Comparison of ENCODE assay signal across 14 cellular contexts in genomic region chr1:51541313-51542050, GRCh38. TPM values are rescaled to one million over a fixed set of nuclear protein-coding genes. Genes with fewer than 3 reads are reported as not detected.
DNase-seq lines count a peak whose midpoint lies in the region; ATAC-seq, FAIRE-seq and TF ChIP-seq lines count a peak whose summit lies in the region.
"Had no signal": no experiment of that assay in that cellular context is flagged by ENCODE, and none has a peak within 500 bp of the region (broad histone marks: within the 10 kb centered on the region; RNA-seq: fewer than 3 reads in every experiment).

No MANE protein-coding gene starts in this region.

- H3K27me3 ChIP-seq in Loucy (ENCODE audit: insufficient read depth, low read length, poor library complexity, severe bottlenecking) (no peaks in the 10 kb centered on the region), HepG2 (ENCODE audit: control insufficient read depth in 1 of 2, insufficient read depth in 2 of 2, low read length in 2 of 2) (no peaks in the 10 kb centered on the region)
- H3K27me3 ChIP-seq: suprapubic skin had no signal

- no peaks in the 10 kb centered on the region for H3F3A ChIP-seq in Loucy (ENCODE audit: low read depth)

- DNase-seq in GM12891 (ENCODE audit: insufficient read length, low spot score) (no peak), HepG2 (ENCODE audit: low spot score) (no peak), H54 (ENCODE audit: insufficient read length, low spot score) (no peak), Kasumi-1 (lab: John Stamatoyannopoulos, UW) (no peak)
- DNase-seq in activated T-helper 2 cell treated with anti-CD3 and anti-CD28 coated beads, Interferon-gamma antibody, Interleukin-2, Interleukin-4, amounts not matched to agents 10 μg/mL and 5 μg/mL and 100 μg/mL, durations not matched to agents 14 hours and 24 hours and 36 hours (ENCODE audit: low spot score) = no peak
- DNase-seq: activated CD8-positive, alpha-beta memory T cell treated with anti-CD3 and anti-CD28 coated beads for 24 hours; CD4-positive, alpha-beta T cell; NCI-H1417; NCI-H345 had no signal

- no peak overlapping the region for H3K9ac ChIP-seq in Loucy (ENCODE audit: low read depth, low read length, poor library complexity, severe bottlenecking)
- no peak overlapping the region for H3K9ac ChIP-seq in HepG2 (ENCODE audit: insufficient read depth, low read depth, low read length)

- H2AFZ ChIP-seq in Loucy (ENCODE audit: low read length) (peak overlapping the region; percentile 5; the same call in 1 of the 2 replicates), HepG2 (ENCODE audit: low read length) (no peak overlapping the region)

- H3K4me1 ChIP-seq in Loucy (ENCODE audit: insufficient read depth, low read length, poor library complexity, severe bottlenecking) (peaks cover 8% of the 10 kb centered on the region), HepG2 (ENCODE audit: insufficient read depth, low read length) (peaks cover 32% of the 10 kb centered on the region)
- H3K4me1 ChIP-seq: suprapubic skin had no signal

- H3K27ac ChIP-seq in HepG2 (ENCODE audit: extremely low read length, insufficient read depth, low read length) = no peak overlapping the region
- H3K27ac ChIP-seq: suprapubic skin had no signal

- intact Hi-C loops in activated T-helper 2 cell treated with anti-CD3 and anti-CD28 coated beads, Interferon-gamma antibody, Interleukin-2, Interleukin-4, amounts not matched to agents 10 μg/mL and 5 μg/mL and 100 μg/mL, durations not matched to agents 14 hours and 24 hours and 36 hours (cut with micrococcal nuclease) = loop anchor here (1.0 to 10.0 kb wide), 4 partner anchors 17 to 567 kb away; partner anchors contain the start of genes CDKN2C and NRDC
- intact Hi-C loops in HepG2 (cut with micrococcal nuclease; ENCODE audit: unreplicated experiment) = no loop called here

- H3K79me2 ChIP-seq in Loucy (ENCODE audit: insufficient read depth, low read length) = no peaks in the 10 kb centered on the region
- H3K79me2 ChIP-seq in HepG2 (ENCODE audit: insufficient read depth, low read length) = no peaks in the 10 kb centered on the region

- no peaks in the 10 kb centered on the region for H3K9me3 Mint-ChIP-seq in activated T-helper 2 cell treated with anti-CD3 and anti-CD28 coated beads, Interferon-gamma antibody, Interleukin-2, Interleukin-4, amounts not matched to agents 10 μg/mL and 5 μg/mL and 100 μg/mL, durations not matched to agents 14 hours and 24 hours and 36 hours
- H3K9me3 Mint-ChIP-seq: CD4-positive, alpha-beta T cell had no signal

- H3K9me2 ChIP-seq in Loucy (replicated peaks; ENCODE audit: low read depth, low read length) = no peaks in the 10 kb centered on the region

- no peak for TF ChIP-seq CTCF in Loucy (conservative IDR thresholded peaks at IDR 0.05; ENCODE audit: low read length)
- TF ChIP-seq CTCF in HepG2 (CRISPR knock-in tag; IDR thresholded peaks at IDR 0.05) = no peak

- no peaks in the 10 kb centered on the region for H3K36me3 ChIP-seq in Loucy (ENCODE audit: insufficient read depth, low read length)
- no peaks in the 10 kb centered on the region for H3K36me3 ChIP-seq in HepG2 (replicated peaks in 1 of 2; ENCODE audit: control insufficient read depth in 1 of 2, insufficient read depth in 2 of 2, low read length in 2 of 2)
- H3K36me3 ChIP-seq: suprapubic skin had no signal

- no peaks in the 10 kb centered on the region for H3K36me3 Mint-ChIP-seq in activated T-helper 2 cell treated with anti-CD3 and anti-CD28 coated beads, Interferon-gamma antibody, Interleukin-2, Interleukin-4, amounts not matched to agents 10 μg/mL and 5 μg/mL and 100 μg/mL, durations not matched to agents 14 hours and 24 hours and 36 hours (ENCODE audit: low read depth)

- TF ChIP-seq EP300 in HepG2 (IDR thresholded peaks at IDR 0.05; ENCODE audit: low read depth in 2 of 2, low read length in 2 of 2) = no peak
- TF ChIP-seq EP300 in HepG2 (CRISPR knock-in tag; IDR thresholded peaks at IDR 0.05; ENCODE audit: borderline replicate concordance) = no peak

- H3K9me3 ChIP-seq in Loucy (ENCODE audit: insufficient read depth, low read depth, low read length) (no peaks in the 10 kb centered on the region), HepG2 (ENCODE audit: low read length) (no peaks in the 10 kb centered on the region)
- H3K9me3 ChIP-seq: suprapubic skin had no signal

- CTCF ChIA-PET in HepG2 (lab: Yijun Ruan, JAX; ENCODE audit: low intra/inter-chr PET ratio, low total read pairs) = no interaction called here

- H3K4me3 Mint-ChIP-seq in activated T-helper 2 cell treated with anti-CD3 and anti-CD28 coated beads, Interferon-gamma antibody, Interleukin-2, Interleukin-4, amounts not matched to agents 10 μg/mL and 5 μg/mL and 100 μg/mL, durations not matched to agents 14 hours and 24 hours and 36 hours (ENCODE audit: low read depth) = no peak overlapping the region
- H3K4me3 Mint-ChIP-seq: CD4-positive, alpha-beta T cell had no signal

- H4K20me1 ChIP-seq in Loucy (ENCODE audit: insufficient read depth, low read length, poor library complexity, severe bottlenecking) (no peaks in the 10 kb centered on the region), HepG2 (ENCODE audit: insufficient read depth, low read length) (no peaks in the 10 kb centered on the region)

- H3K27me3 Mint-ChIP-seq in activated T-helper 2 cell treated with anti-CD3 and anti-CD28 coated beads, Interferon-gamma antibody, Interleukin-2, Interleukin-4, amounts not matched to agents 10 μg/mL and 5 μg/mL and 100 μg/mL, durations not matched to agents 14 hours and 24 hours and 36 hours (ENCODE audit: low read depth) = no peaks in the 10 kb centered on the region
- H3K27me3 Mint-ChIP-seq: CD4-positive, alpha-beta T cell had no signal

- H3K4me3 ChIP-seq in Loucy (ENCODE audit: low read length, poor library complexity, severe bottlenecking) (no peak overlapping the region), HepG2 (replicated peaks in 1 of 3; ENCODE audit: insufficient read depth in 1 of 3, low read depth in 2 of 3, low read length in 3 of 3) (no peak overlapping the region)
- H3K4me3 ChIP-seq: smooth muscle cell, suprapubic skin had no signal

- FAIRE-seq in GM12891 (lab: Jason Lieb, UNC) (peak; percentile 26), HepG2 (lab: Jason Lieb, UNC) (no peak), H54 (lab: Jason Lieb, UNC) (no peak)

- no peak for TF ChIP-seq RAD21 in HepG2 (CRISPR knock-in tag; IDR thresholded peaks at IDR 0.05)

- peak overlapping the region; percentile 67 for H3K27ac Mint-ChIP-seq in activated T-helper 2 cell treated with anti-CD3 and anti-CD28 coated beads, Interferon-gamma antibody, Interleukin-2, Interleukin-4, amounts not matched to agents 10 μg/mL and 5 μg/mL and 100 μg/mL, durations not matched to agents 14 hours and 24 hours and 36 hours
- H3K27ac Mint-ChIP-seq: CD4-positive, alpha-beta T cell had no signal

- TF ChIP-seq POLR2A in GM12891 (IDR thresholded peaks at IDR 0.05; ENCODE audit: low read depth, low read length) (no peak), HepG2 (IDR thresholded peaks at IDR 0.05; ENCODE audit: insufficient read depth in 1 of 2, low read depth in 2 of 2, low read length in 2 of 2) (no peak), H54 (IDR thresholded peaks at IDR 0.05; ENCODE audit: low read depth, low read length) (no peak)

- in situ Hi-C loops in HepG2 (cut with HindIII; ENCODE audit: extremely low pct_ligation_motif_present, low pct_unique_long_range_greater_than_20kb) = no loop called here

- no TSS peak for BruUV-seq in HepG2 (replicated peaks; lab: Mats Ljungman, UMichigan)

- ATAC-seq in HepG2 (peak; percentile 76), HG02759 (IDR thresholded peaks at IDR 0.05; ENCODE audit: unreplicated experiment) (no peak)
- ATAC-seq: esophagus mucosa had no signal

- H3K4me2 ChIP-seq in Loucy (ENCODE audit: low read depth, low read length, poor library complexity, severe bottlenecking) (no peak overlapping the region), HepG2 (ENCODE audit: low read depth, low read length) (peak overlapping the region; percentile 47)
- H3K4me2 ChIP-seq: smooth muscle cell had no signal

- WGBS in HepG2 (ENCODE audit: low lambda C conversion rate) = 0% methylated on average over 2 of the region's 2 CpGs

- H3K4me1 Mint-ChIP-seq in activated T-helper 2 cell treated with anti-CD3 and anti-CD28 coated beads, Interferon-gamma antibody, Interleukin-2, Interleukin-4, amounts not matched to agents 10 μg/mL and 5 μg/mL and 100 μg/mL, durations not matched to agents 14 hours and 24 hours and 36 hours (ENCODE audit: low read depth) = peaks cover 31% of the 10 kb centered on the region

- POLR2A ChIA-PET in HepG2 (lab: Yijun Ruan, JAX) = no interaction called here

TF ChIP-seq in GM12891, 5 proteins besides CTCF, POLR2A, EP300 and RAD21:
- no peak for TF ChIP-seq POLR2AphosphoS5 (IDR thresholded peaks at IDR 0.05; ENCODE audit: low read depth, low read length)

TF ChIP-seq in HepG2, 621 proteins besides CTCF, POLR2A, EP300 and RAD21 (continues in another document):
- peak; percentile 92 for TF ChIP-seq ZNF652 (CRISPR knock-in tag; IDR thresholded peaks at IDR 0.05; ENCODE audit: borderline replicate concordance, low read depth)

RNA-seq across cellular contexts. Expression of gene EPS15, which starts 22.4 kb away (rescaled TPM):
- polyA plus RNA-seq in GM12891 (2012; ENCODE audit: low read depth, missing spikeins) = 23.2 TPM
- total RNA-seq in activated T-helper 2 cell treated with anti-CD3 and anti-CD28 coated beads, Interferon-gamma antibody, Interleukin-2, Interleukin-4, amounts not matched to agents 10 μg/mL and 5 μg/mL and 100 μg/mL, durations not matched to agents 14 hours and 24 hours and 36 hours = 50.1 and 54.1 TPM in 2 replicates
- total RNA-seq in HepG2 (2016; rRNA removed; fragmentation: Illumina TruSeq; extraction: Trizol) = 19.3 and 33.6 TPM in 2 replicates
- 18.9 and 24.9 TPM in 2 replicates for total RNA-seq in HepG2 (2016; cell fraction: cytosol; rRNA removed; fragmentation: Illumina TruSeq; extraction: Trizol; ENCODE audit: low read depth)
- 18.3 and 30.7 TPM in 2 replicates for total RNA-seq in HepG2 (2016; cell fraction: insoluble cytoplasmic fraction; rRNA removed; fragmentation: Illumina TruSeq; extraction: Trizol)
- 20.2 and 23.7 TPM in 2 replicates for total RNA-seq in HepG2 (2016; cell fraction: membrane; rRNA removed; fragmentation: Illumina TruSeq; extraction: Trizol)
- 19.4 and 20.2 TPM in 2 replicates for total RNA-seq in HepG2 (2016; cell fraction: nucleus; rRNA removed; fragmentation: Illumina TruSeq; extraction: Trizol)
- polyA plus RNA-seq in HepG2 (2011; rRNA removed) = 13.5 and 14.3 TPM in 2 replicates
- polyA plus RNA-seq in HepG2 (2011; cell fraction: cytosol; rRNA removed) = 6.6 and 11.7 TPM in 2 replicates
- 11.1 and 13.7 TPM in 2 replicates for polyA plus RNA-seq in HepG2 (2011; cell fraction: nucleus; rRNA removed)
- 17.2 and 18.4 TPM in 2 replicates for polyA plus RNA-seq in HepG2 (2012)
- 1.9 and 2.1 TPM in 2 replicates for polyA plus RNA-seq in HepG2 (2016; cell fraction: cytosol; fragmentation: Illumina TruSeq; extraction: Trizol; ENCODE audit: low read depth)
- 22.3 and 23.1 TPM in 2 replicates for polyA plus RNA-seq in HepG2 (2016; cell fraction: insoluble cytoplasmic fraction; fragmentation: Illumina TruSeq; extraction: Trizol; ENCODE audit: low read depth)
- polyA plus RNA-seq in HepG2 (2016; cell fraction: membrane; fragmentation: Illumina TruSeq; extraction: Trizol; ENCODE audit: low read depth) = 7.0 and 7.5 TPM in 2 replicates
- 18.0 and 18.2 TPM in 2 replicates for polyA plus RNA-seq in HepG2 (2016; cell fraction: nucleus; fragmentation: Illumina TruSeq; extraction: Trizol; ENCODE audit: insufficient read depth, low read depth)
- 20.3 and 23.0 TPM in 2 replicates for polyA minus RNA-seq in HepG2 (2011; rRNA and poly(A)+ RNA removed; ENCODE audit: low replicate concordance)
- 28.8 and 39.2 TPM in 2 replicates for polyA minus RNA-seq in HepG2 (2011; cell fraction: cytosol; rRNA and poly(A)+ RNA removed)
- 39.4 and 39.5 TPM in 2 replicates for polyA minus RNA-seq in HepG2 (2011; cell fraction: nucleus; rRNA and poly(A)+ RNA removed)
